Comparison of ENCODE assay signal across 20 cellular contexts in the genomic region with DNA sequence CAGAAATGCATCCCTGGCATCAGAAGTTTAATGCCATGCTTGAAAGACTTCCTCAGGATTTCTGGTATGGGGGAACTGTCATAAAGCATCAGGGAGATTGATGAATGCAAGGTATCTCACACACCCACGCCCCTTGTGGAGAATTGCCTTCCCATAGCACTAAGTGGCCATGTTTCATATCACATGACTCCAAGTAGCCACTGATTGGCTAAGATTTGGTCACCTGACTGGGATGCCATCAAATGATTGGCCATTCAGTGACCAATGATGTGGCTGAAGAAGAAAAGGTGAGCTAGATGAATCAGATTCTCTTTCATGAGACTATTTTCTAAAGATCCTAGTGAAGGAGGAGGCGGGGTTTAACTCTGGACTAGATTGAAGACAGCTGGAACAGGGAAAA. TPM values are rescaled to one million over a fixed set of nuclear protein-coding genes. Genes with fewer than 3 reads are reported as not detected.
DNase-seq lines count a peak whose midpoint lies in the region; ATAC-seq, FAIRE-seq and TF ChIP-seq lines count a peak whose summit lies in the region.
"Had no signal": no experiment of that assay in that cellular context is flagged by ENCODE, and none has a peak within 500 bp of the region (broad histone marks: within the 10 kb centered on the region; RNA-seq: fewer than 3 reads in every experiment).

No MANE protein-coding gene starts in this region.

- TF ChIP-seq EP300 in HepG2 (IDR thresholded peaks at IDR 0.05; ENCODE audit: low read depth in 2 of 2, low read length in 2 of 2) (no peak), HepG2 (CRISPR knock-in tag; IDR thresholded peaks at IDR 0.05; ENCODE audit: borderline replicate concordance) (no peak), stomach (IDR thresholded peaks at IDR 0.05) (no peak)

- H3K4me3 ChIP-seq in HepG2 (replicated peaks in 1 of 3; ENCODE audit: insufficient read depth in 1 of 3, low read depth in 2 of 3, low read length in 3 of 3) (no peak overlapping the region), right lobe of liver (no peak overlapping the region), testis (no peak overlapping the region), stomach (no peak overlapping the region)
- H3K4me3 ChIP-seq: lower lobe of right lung had no signal

- no peak for DNase-seq in HepG2 (ENCODE audit: low spot score)
- no peak for DNase-seq in right lobe of liver
- DNase-seq in SK-MEL-5 (ENCODE audit: low read depth, low spot score), result peak; percentile 31
- peak; percentile 59 for DNase-seq in testis
- no peak for DNase-seq in mesothelial cell of epicardium (ENCODE audit: low spot score in 2 of 2, unreplicated experiment in 2 of 2)
- DNase-seq in stomach, result no peak
- DNase-seq: activated CD4-positive, alpha-beta memory T cell treated with anti-CD3 and anti-CD28 coated beads, Interleukin-2, amount 10 ng/mL, durations not matched to agents 7 days and 5 days; activated effector memory CD4-positive, alpha-beta T cell treated with anti-CD3 and anti-CD28 coated beads, Interleukin-2, amount 50 U/mL, for 16 hours; DMS153; lower lobe of right lung; NCI-H1092 treated with DMSO at 0.1 percent for 48 hours; NCI-H446 treated with DMSO at 0.1 percent for 48 hours; stimulated activated CD4-positive, alpha-beta T cell treated with anti-CD3 and anti-CD28 coated beads, Interleukin-2, amount 100 ng/mL, for 48 hours had no signal

- no peak for TF ChIP-seq CTCF in HepG2 (CRISPR knock-in tag; IDR thresholded peaks at IDR 0.05)
- TF ChIP-seq CTCF in right lobe of liver (IDR thresholded peaks at IDR 0.05), result no peak
- no peak for TF ChIP-seq CTCF in testis (IDR thresholded peaks at IDR 0.05)
- no peak for TF ChIP-seq CTCF in mesothelial cell of epicardium (IDR thresholded peaks at IDR 0.05; ENCODE audit: unreplicated experiment)
- no peak for TF ChIP-seq CTCF in stomach (IDR thresholded peaks at IDR 0.05)

- BruUV-seq in HepG2 (replicated peaks; lab: Mats Ljungman, UMichigan), result no TSS peak

- 0% methylated on average over 1 of the region's 2 CpGs for WGBS in HepG2 (ENCODE audit: low lambda C conversion rate)
- WGBS in right lobe of liver (ENCODE audit: insufficient coverage, low coverage, low lambda C conversion rate, missing lambda C conversion rate), result 60% methylated on average over 2 of the region's 2 CpGs
- 65 to 81% methylated on average over 2 of the region's 2 CpGs for WGBS in testis, 2 donors
- WGBS in stomach, 5 donors, result 70 to 79% (median 73%) methylated on average over 2 of the region's 2 CpGs

- intact Hi-C loops in HepG2 (cut with micrococcal nuclease; ENCODE audit: unreplicated experiment), result no loop called here
- intact Hi-C loops in right lobe of liver (cut with DNase I), result no loop called here
- intact Hi-C loops in testis (cut with DNase I; ENCODE audit: low total_unique reads), result no loop called here
- intact Hi-C loops in stomach (cut with DNase I; ENCODE audit: low total_unique reads), result no loop called here

- no peak overlapping the region for H2AFZ ChIP-seq in HepG2 (ENCODE audit: low read length)

- TF ChIP-seq RAD21 in HepG2 (CRISPR knock-in tag; IDR thresholded peaks at IDR 0.05), result no peak

- H3K9me3 ChIP-seq in HepG2 (ENCODE audit: low read length), result no peaks in the 10 kb centered on the region
- H3K9me3 ChIP-seq in right lobe of liver, result no peaks in the 10 kb centered on the region
- no peaks in the 10 kb centered on the region for H3K9me3 ChIP-seq in testis
- H3K9me3 ChIP-seq in stomach, result no peaks in the 10 kb centered on the region
- H3K9me3 ChIP-seq: lower lobe of right lung had no signal

- H3K36me3 Mint-ChIP-seq in mesothelial cell of epicardium, result no peaks in the 10 kb centered on the region

- no peaks in the 10 kb centered on the region for H3K4me1 ChIP-seq in HepG2 (ENCODE audit: insufficient read depth, low read length)
- H3K4me1 ChIP-seq in right lobe of liver, result no peaks in the 10 kb centered on the region
- H3K4me1 ChIP-seq in testis, result no peaks in the 10 kb centered on the region
- no peaks in the 10 kb centered on the region for H3K4me1 ChIP-seq in stomach
- H3K4me1 ChIP-seq: lower lobe of right lung had no signal

- no peak overlapping the region for H3K4me2 ChIP-seq in HepG2 (ENCODE audit: low read depth, low read length)

- peaks cover 1 to 8% of the 10 kb centered on the region in 2 experiments; a peak in 1 of 5 replicates for H3K27me3 ChIP-seq in HepG2 (ENCODE audit: control insufficient read depth in 1 of 2, insufficient read depth in 2 of 2, low read length in 2 of 2)
- no peaks in the 10 kb centered on the region for H3K27me3 ChIP-seq in right lobe of liver
- no peaks in the 10 kb centered on the region for H3K27me3 ChIP-seq in testis
- peaks cover 0 to 31% (median 4%) of the 10 kb centered on the region in 3 donors for H3K27me3 ChIP-seq in stomach

- no peaks in the 10 kb centered on the region for H3K79me2 ChIP-seq in HepG2 (ENCODE audit: insufficient read depth, low read length)

- no peak overlapping the region for H3K9ac ChIP-seq in HepG2 (ENCODE audit: insufficient read depth, low read depth, low read length)

- H3K27ac ChIP-seq in HepG2 (ENCODE audit: extremely low read length, insufficient read depth, low read length) (no peak overlapping the region), right lobe of liver (no peak overlapping the region), testis (no peak overlapping the region), stomach (no peak overlapping the region)
- H3K27ac ChIP-seq: lower lobe of right lung, RWPE1 had no signal

- H3K27ac Mint-ChIP-seq in mesothelial cell of epicardium, result no peak overlapping the region
- H3K27ac Mint-ChIP-seq: activated CD4-positive, alpha-beta memory T cell treated with anti-CD3 and anti-CD28 coated beads, Interleukin-2, amount 10 ng/mL, durations not matched to agents 7 days and 5 days had no signal

- H3K27me3 Mint-ChIP-seq in mesothelial cell of epicardium (ENCODE audit: low read depth), result peaks cover 53% of the 10 kb centered on the region

- no peaks in the 10 kb centered on the region for H3K4me1 Mint-ChIP-seq in mesothelial cell of epicardium
- H3K4me1 Mint-ChIP-seq: activated CD4-positive, alpha-beta memory T cell treated with anti-CD3 and anti-CD28 coated beads, Interleukin-2, amount 10 ng/mL, durations not matched to agents 7 days and 5 days had no signal

- in situ Hi-C loops in HepG2 (cut with HindIII; ENCODE audit: extremely low pct_ligation_motif_present, low pct_unique_long_range_greater_than_20kb) (no loop called here), SK-MEL-5 (cut with HindIII; ENCODE audit: low pct_unique_long_range_greater_than_20kb, low sequenced_read_pairs) (no loop called here)

- no peaks in the 10 kb centered on the region for H3K9me3 Mint-ChIP-seq in mesothelial cell of epicardium

- no peak for FAIRE-seq in HepG2 (lab: Jason Lieb, UNC)

- H3K4me3 Mint-ChIP-seq in mesothelial cell of epicardium, result no peak overlapping the region
- H3K4me3 Mint-ChIP-seq: activated CD4-positive, alpha-beta memory T cell treated with anti-CD3 and anti-CD28 coated beads, Interleukin-2, amount 10 ng/mL, durations not matched to agents 7 days and 5 days had no signal

- no peaks in the 10 kb centered on the region for H4K20me1 ChIP-seq in HepG2 (ENCODE audit: insufficient read depth, low read length)

- no peak for TF ChIP-seq POLR2A in HepG2 (IDR thresholded peaks at IDR 0.05; ENCODE audit: insufficient read depth in 1 of 2, low read depth in 2 of 2, low read length in 2 of 2)
- no peak for TF ChIP-seq POLR2A in right lobe of liver (IDR thresholded peaks at IDR 0.05)
- TF ChIP-seq POLR2A in testis (IDR thresholded peaks at IDR 0.05), result no peak
- no peak for TF ChIP-seq POLR2A in stomach (IDR thresholded peaks at IDR 0.05)

- ATAC-seq in HepG2, result no peak
- no peak for ATAC-seq in right lobe of liver
- ATAC-seq: lower lobe of right lung had no signal

- H3K36me3 ChIP-seq in HepG2 (replicated peaks in 1 of 2; ENCODE audit: control insufficient read depth in 1 of 2, insufficient read depth in 2 of 2, low read length in 2 of 2) (no peaks in the 10 kb centered on the region), right lobe of liver (no peaks in the 10 kb centered on the region), testis (ENCODE audit: low read depth, missing control alignments) (no peaks in the 10 kb centered on the region), stomach (no peaks in the 10 kb centered on the region)
- H3K36me3 ChIP-seq: lower lobe of right lung had no signal

- CTCF ChIA-PET in HepG2 (lab: Yijun Ruan, JAX; ENCODE audit: low intra/inter-chr PET ratio, low total read pairs), result no interaction called here

- POLR2A ChIA-PET in HepG2 (lab: Yijun Ruan, JAX), result no interaction called here

RNA-seq across cellular contexts. Expression of gene KLK8, which starts 7.3 kb away (rescaled TPM):
- not detected in 2 replicates for total RNA-seq in HepG2 (2016; rRNA removed; fragmentation: Illumina TruSeq; extraction: Trizol)
- not detected in 2 replicates for total RNA-seq in HepG2 (2016; cell fraction: cytosol; rRNA removed; fragmentation: Illumina TruSeq; extraction: Trizol; ENCODE audit: low read depth)
- total RNA-seq in HepG2 (2016; cell fraction: insoluble cytoplasmic fraction; rRNA removed; fragmentation: Illumina TruSeq; extraction: Trizol), result not detected in 2 replicates
- total RNA-seq in HepG2 (2016; cell fraction: membrane; rRNA removed; fragmentation: Illumina TruSeq; extraction: Trizol), result not detected in 2 replicates
- total RNA-seq in HepG2 (2016; cell fraction: nucleus; rRNA removed; fragmentation: Illumina TruSeq; extraction: Trizol), result not detected in 2 replicates
- polyA plus RNA-seq in HepG2 (2011; rRNA removed), result not detected in 2 replicates
- polyA plus RNA-seq in HepG2 (2011; cell fraction: cytosol; rRNA removed), result not detected in 2 replicates
- polyA plus RNA-seq in HepG2 (2011; cell fraction: nucleus; rRNA removed), result not detected in 2 replicates
- not detected in 2 replicates for polyA plus RNA-seq in HepG2 (2012)
- not detected in 2 replicates for polyA plus RNA-seq in HepG2 (2016; cell fraction: cytosol; fragmentation: Illumina TruSeq; extraction: Trizol; ENCODE audit: low read depth)
- polyA plus RNA-seq in HepG2 (2016; cell fraction: insoluble cytoplasmic fraction; fragmentation: Illumina TruSeq; extraction: Trizol; ENCODE audit: low read depth), result not detected in 2 replicates
- polyA plus RNA-seq in HepG2 (2016; cell fraction: membrane; fragmentation: Illumina TruSeq; extraction: Trizol; ENCODE audit: low read depth), result not detected in 2 replicates
- not detected in 2 replicates for polyA plus RNA-seq in HepG2 (2016; cell fraction: nucleus; fragmentation: Illumina TruSeq; extraction: Trizol; ENCODE audit: insufficient read depth, low read depth)
- polyA minus RNA-seq in HepG2 (2011; rRNA and poly(A)+ RNA removed; ENCODE audit: low replicate concordance), result not detected in 2 replicates
- polyA minus RNA-seq in HepG2 (2011; cell fraction: cytosol; rRNA and poly(A)+ RNA removed), result not detected in 2 replicates
- polyA minus RNA-seq in HepG2 (2011; cell fraction: nucleus; rRNA and poly(A)+ RNA removed), result not detected in 2 replicates
- not detected for total RNA-seq in right lobe of liver
- 0.96 TPM in 1 of 2 replicates, not detected in the other for total RNA-seq in SK-MEL-5 (2014; rRNA removed; shearing (Covaris generic))
- polyA plus RNA-seq in SK-MEL-5 (2015; cell fraction: cytosol; rRNA removed), result not detected in 2 replicates
- polyA plus RNA-seq in SK-MEL-5 (2015; cell fraction: nucleus; rRNA removed), result 0.43 TPM in 1 of 2 replicates, not detected in the other
- total RNA-seq in testis, result 1 to 10 TPM; 2.7 to 2.9 TPM
- polyA plus RNA-seq in testis (ENCODE audit: insufficient read depth, low read depth, low replicate concordance), result 4.9 TPM
- total RNA-seq in mesothelial cell of epicardium, result 5.4 to 8.6 TPM (median 6.9 TPM) in 3 replicates
- not detected for total RNA-seq in stomach
- 100 to 1,000 TPM in 1 of 3 donors, not detected in 2; 116 TPM for polyA plus RNA-seq in stomach
- total RNA-seq: activated CD4-positive, alpha-beta memory T cell treated with anti-CD3 and anti-CD28 coated beads, Interleukin-2, amount 10 ng/mL, durations not matched to agents 7 days and 5 days; aorta; dermis microvascular lymphatic vessel endothelial cell; fibroblast of lung; lower lobe of right lung; T-helper 2 cell treated with Interferon-gamma antibody and Interleukin-4, amounts not matched to agents 100 ng/mL and 5 ng/mL, for 36 hours; ureter had no signal
- polyA plus RNA-seq: aorta, fibroblast of lung, neural cell had no signal

RNA-seq across cellular contexts. Expression of gene KLK7, which starts 10.4 kb away (rescaled TPM):
- total RNA-seq in HepG2 (2016; rRNA removed; fragmentation: Illumina TruSeq; extraction: Trizol), result not detected in 2 replicates
- total RNA-seq in HepG2 (2016; cell fraction: cytosol; rRNA removed; fragmentation: Illumina TruSeq; extraction: Trizol; ENCODE audit: low read depth), result not detected in 2 replicates
- total RNA-seq in HepG2 (2016; cell fraction: insoluble cytoplasmic fraction; rRNA removed; fragmentation: Illumina TruSeq; extraction: Trizol), result not detected in 2 replicates
- total RNA-seq in HepG2 (2016; cell fraction: membrane; rRNA removed; fragmentation: Illumina TruSeq; extraction: Trizol), result not detected in 2 replicates
- not detected in 2 replicates for total RNA-seq in HepG2 (2016; cell fraction: nucleus; rRNA removed; fragmentation: Illumina TruSeq; extraction: Trizol)
- not detected in 2 replicates for polyA plus RNA-seq in HepG2 (2011; rRNA removed)
- polyA plus RNA-seq in HepG2 (2011; cell fraction: cytosol; rRNA removed), result not detected in 2 replicates
- polyA plus RNA-seq in HepG2 (2011; cell fraction: nucleus; rRNA removed), result not detected in 2 replicates
- not detected in 2 replicates for polyA plus RNA-seq in HepG2 (2012)
- not detected in 2 replicates for polyA plus RNA-seq in HepG2 (2016; cell fraction: cytosol; fragmentation: Illumina TruSeq; extraction: Trizol; ENCODE audit: low read depth)
- not detected in 2 replicates for polyA plus RNA-seq in HepG2 (2016; cell fraction: insoluble cytoplasmic fraction; fragmentation: Illumina TruSeq; extraction: Trizol; ENCODE audit: low read depth)
- not detected in 2 replicates for polyA plus RNA-seq in HepG2 (2016; cell fraction: membrane; fragmentation: Illumina TruSeq; extraction: Trizol; ENCODE audit: low read depth)
- polyA plus RNA-seq in HepG2 (2016; cell fraction: nucleus; fragmentation: Illumina TruSeq; extraction: Trizol; ENCODE audit: insufficient read depth, low read depth), result not detected in 2 replicates
- 0.28 TPM in 1 of 2 replicates, not detected in the other for polyA minus RNA-seq in HepG2 (2011; rRNA and poly(A)+ RNA removed; ENCODE audit: low replicate concordance)
- not detected in 2 replicates for polyA minus RNA-seq in HepG2 (2011; cell fraction: cytosol; rRNA and poly(A)+ RNA removed)
- not detected in 2 replicates for polyA minus RNA-seq in HepG2 (2011; cell fraction: nucleus; rRNA and poly(A)+ RNA removed)
- not detected for total RNA-seq in right lobe of liver
- not detected in 2 replicates for total RNA-seq in SK-MEL-5 (2014; rRNA removed; shearing (Covaris generic))
- not detected in 2 replicates for polyA plus RNA-seq in SK-MEL-5 (2015; cell fraction: cytosol; rRNA removed)
- polyA plus RNA-seq in SK-MEL-5 (2015; cell fraction: nucleus; rRNA removed), result not detected in 2 replicates
- total RNA-seq in testis, result under 1 TPM; 0.71 to 0.93 TPM
- 0.45 TPM for polyA plus RNA-seq in testis (ENCODE audit: insufficient read depth, low read depth, low replicate concordance)
- total RNA-seq in mesothelial cell of epicardium, result 0.52 to 1.3 TPM (median 0.97 TPM) in 3 replicates
- not detected for total RNA-seq in stomach
- 1 to 10 TPM in 1 of 3 donors, not detected in 2; 7.8 TPM for polyA plus RNA-seq in stomach
- total RNA-seq: activated CD4-positive, alpha-beta memory T cell treated with anti-CD3 and anti-CD28 coated beads, Interleukin-2, amount 10 ng/mL, durations not matched to agents 7 days and 5 days; aorta; dermis microvascular lymphatic vessel endothelial cell; fibroblast of lung; lower lobe of right lung; T-helper 2 cell treated with Interferon-gamma antibody and Interleukin-4, amounts not matched to agents 100 ng/mL and 5 ng/mL, for 36 hours; ureter had no signal
- polyA plus RNA-seq: aorta, fibroblast of lung, neural cell had no signal

RNA-seq across cellular contexts. Expression of gene KLK6, which starts 24.7 kb away (rescaled TPM):
- total RNA-seq in HepG2 (2016; rRNA removed; fragmentation: Illumina TruSeq; extraction: Trizol) (0.15 TPM in 1 of 2 replicates, not detected in the other), right lobe of liver (not detected), testis (under 1 TPM; 0.37 to 0.71 TPM), mesothelial cell of epicardium (14.6 to 15.4 TPM (median 15.4 TPM) in 3 replicates), stomach (not detected)
- total RNA-seq in HepG2 (2016; cell fraction: cytosol; rRNA removed; fragmentation: Illumina TruSeq; extraction: Trizol; ENCODE audit: low read depth), result not detected in 2 replicates
- total RNA-seq in HepG2 (2016; cell fraction: insoluble cytoplasmic fraction; rRNA removed; fragmentation: Illumina TruSeq; extraction: Trizol), result 0.13 TPM in 1 of 2 replicates, not detected in the other
- total RNA-seq in HepG2 (2016; cell fraction: membrane; rRNA removed; fragmentation: Illumina TruSeq; extraction: Trizol), result 0.14 TPM in 1 of 2 replicates, not detected in the other
- total RNA-seq in HepG2 (2016; cell fraction: nucleus; rRNA removed; fragmentation: Illumina TruSeq; extraction: Trizol), result not detected in 2 replicates
- polyA plus RNA-seq in HepG2 (2011; rRNA removed) (1.6 and 1.8 TPM in 2 replicates), testis (ENCODE audit: insufficient read depth, low read depth, low replicate concordance) (0.63 TPM), stomach (1 to 10 TPM in 1 of 3 donors, not detected in 2; 4.5 TPM)
- 1.3 and 1.4 TPM in 2 replicates for polyA plus RNA-seq in HepG2 (2011; cell fraction: cytosol; rRNA removed)
- polyA plus RNA-seq in HepG2 (2011; cell fraction: nucleus; rRNA removed), result 0.21 and 0.57 TPM in 2 replicates
- polyA plus RNA-seq in HepG2 (2012), result 0.13 and 0.44 TPM in 2 replicates
- 0.14 TPM in 1 of 2 replicates, not detected in the other for polyA plus RNA-seq in HepG2 (2016; cell fraction: cytosol; fragmentation: Illumina TruSeq; extraction: Trizol; ENCODE audit: low read depth)
- polyA plus RNA-seq in HepG2 (2016; cell fraction: insoluble cytoplasmic fraction; fragmentation: Illumina TruSeq; extraction: Trizol; ENCODE audit: low read depth), result 0.39 TPM in 1 of 2 replicates, not detected in the other
- 0.16 TPM in 1 of 2 replicates, not detected in the other for polyA plus RNA-seq in HepG2 (2016; cell fraction: membrane; fragmentation: Illumina TruSeq; extraction: Trizol; ENCODE audit: low read depth)
- 0.36 and 0.41 TPM in 2 replicates for polyA plus RNA-seq in HepG2 (2016; cell fraction: nucleus; fragmentation: Illumina TruSeq; extraction: Trizol; ENCODE audit: insufficient read depth, low read depth)
- polyA minus RNA-seq in HepG2 (2011; rRNA and poly(A)+ RNA removed; ENCODE audit: low replicate concordance), result 1.2 TPM in 1 of 2 replicates, not detected in the other
- 0.69 TPM in 1 of 2 replicates, not detected in the other for polyA minus RNA-seq in HepG2 (2011; cell fraction: cytosol; rRNA and poly(A)+ RNA removed)
- polyA minus RNA-seq in HepG2 (2011; cell fraction: nucleus; rRNA and poly(A)+ RNA removed), result not detected in 2 replicates
- not detected in 2 replicates for total RNA-seq in SK-MEL-5 (2014; rRNA removed; shearing (Covaris generic))
- not detected in 2 replicates for polyA plus RNA-seq in SK-MEL-5 (2015; cell fraction: cytosol; rRNA removed)
- 0.42 TPM in 1 of 2 replicates, not detected in the other for polyA plus RNA-seq in SK-MEL-5 (2015; cell fraction: nucleus; rRNA removed)
- total RNA-seq: activated CD4-positive, alpha-beta memory T cell treated with anti-CD3 and anti-CD28 coated beads, Interleukin-2, amount 10 ng/mL, durations not matched to agents 7 days and 5 days; aorta; dermis microvascular lymphatic vessel endothelial cell; fibroblast of lung; lower lobe of right lung; T-helper 2 cell treated with Interferon-gamma antibody and Interleukin-4, amounts not matched to agents 100 ng/mL and 5 ng/mL, for 36 hours; ureter had no signal
- polyA plus RNA-seq: fibroblast of lung, neural cell had no signal

RNA-seq across cellular contexts. Expression of gene KLK10, which starts 25.4 kb away (rescaled TPM):
- total RNA-seq in HepG2 (2016; rRNA removed; fragmentation: Illumina TruSeq; extraction: Trizol) (not detected in 2 replicates), right lobe of liver (under 1 TPM in 2 of 6 experiments, not detected in 4; 0.13 to 0.43 TPM), testis (10 to 100 TPM in 1 of 2 donors, 1 to 10 TPM in 1; 9.2 to 15.7 TPM), mesothelial cell of epicardium (1.4 to 2.2 TPM (median 2.1 TPM) in 3 replicates), stomach (1 to 10 TPM in 1 of 5 donors, not detected in 4; 1.3 TPM)
- total RNA-seq in HepG2 (2016; cell fraction: cytosol; rRNA removed; fragmentation: Illumina TruSeq; extraction: Trizol; ENCODE audit: low read depth), result not detected in 2 replicates
- not detected in 2 replicates for total RNA-seq in HepG2 (2016; cell fraction: insoluble cytoplasmic fraction; rRNA removed; fragmentation: Illumina TruSeq; extraction: Trizol)
- total RNA-seq in HepG2 (2016; cell fraction: membrane; rRNA removed; fragmentation: Illumina TruSeq; extraction: Trizol), result not detected in 2 replicates
- total RNA-seq in HepG2 (2016; cell fraction: nucleus; rRNA removed; fragmentation: Illumina TruSeq; extraction: Trizol), result not detected in 2 replicates
- polyA plus RNA-seq in HepG2 (2011; rRNA removed) (not detected in 2 replicates), testis (ENCODE audit: insufficient read depth, low read depth, low replicate concordance) (15.6 TPM), stomach (10 to 100 TPM in 1 of 3 donors, 1 to 10 TPM in 2; 2.1 to 62.7 (median 3.8) TPM)
- polyA plus RNA-seq in HepG2 (2011; cell fraction: cytosol; rRNA removed), result not detected in 2 replicates
- not detected in 2 replicates for polyA plus RNA-seq in HepG2 (2011; cell fraction: nucleus; rRNA removed)
- polyA plus RNA-seq in HepG2 (2012), result not detected in 2 replicates
- not detected in 2 replicates for polyA plus RNA-seq in HepG2 (2016; cell fraction: cytosol; fragmentation: Illumina TruSeq; extraction: Trizol; ENCODE audit: low read depth)
- not detected in 2 replicates for polyA plus RNA-seq in HepG2 (2016; cell fraction: insoluble cytoplasmic fraction; fragmentation: Illumina TruSeq; extraction: Trizol; ENCODE audit: low read depth)
- not detected in 2 replicates for polyA plus RNA-seq in HepG2 (2016; cell fraction: membrane; fragmentation: Illumina TruSeq; extraction: Trizol; ENCODE audit: low read depth)
- polyA plus RNA-seq in HepG2 (2016; cell fraction: nucleus; fragmentation: Illumina TruSeq; extraction: Trizol; ENCODE audit: insufficient read depth, low read depth), result not detected in 2 replicates
- polyA minus RNA-seq in HepG2 (2011; rRNA and poly(A)+ RNA removed; ENCODE audit: low replicate concordance), result not detected in 2 replicates
- not detected in 2 replicates for polyA minus RNA-seq in HepG2 (2011; cell fraction: cytosol; rRNA and poly(A)+ RNA removed)
- polyA minus RNA-seq in HepG2 (2011; cell fraction: nucleus; rRNA and poly(A)+ RNA removed), result not detected in 2 replicates
- not detected in 2 replicates for total RNA-seq in SK-MEL-5 (2014; rRNA removed; shearing (Covaris generic))
- polyA plus RNA-seq in SK-MEL-5 (2015; cell fraction: cytosol; rRNA removed), result 0.05 TPM in 1 of 2 replicates, not detected in the other
- 0.28 and 1.4 TPM in 2 replicates for polyA plus RNA-seq in SK-MEL-5 (2015; cell fraction: nucleus; rRNA removed)
- total RNA-seq: activated CD4-positive, alpha-beta memory T cell treated with anti-CD3 and anti-CD28 coated beads, Interleukin-2, amount 10 ng/mL, durations not matched to agents 7 days and 5 days; aorta; fibroblast of lung; T-helper 2 cell treated with Interferon-gamma antibody and Interleukin-4, amounts not matched to agents 100 ng/mL and 5 ng/mL, for 36 hours had no signal

RNA-seq across cellular contexts. Expression of gene KLK11, which starts 32.3 kb away (rescaled TPM):
- not detected in 2 replicates for total RNA-seq in HepG2 (2016; rRNA removed; fragmentation: Illumina TruSeq; extraction: Trizol)
- not detected in 2 replicates for total RNA-seq in HepG2 (2016; cell fraction: cytosol; rRNA removed; fragmentation: Illumina TruSeq; extraction: Trizol; ENCODE audit: low read depth)
- not detected in 2 replicates for total RNA-seq in HepG2 (2016; cell fraction: insoluble cytoplasmic fraction; rRNA removed; fragmentation: Illumina TruSeq; extraction: Trizol)
- not detected in 2 replicates for total RNA-seq in HepG2 (2016; cell fraction: membrane; rRNA removed; fragmentation: Illumina TruSeq; extraction: Trizol)
- not detected in 2 replicates for total RNA-seq in HepG2 (2016; cell fraction: nucleus; rRNA removed; fragmentation: Illumina TruSeq; extraction: Trizol)
- not detected in 2 replicates for polyA plus RNA-seq in HepG2 (2011; rRNA removed)
- polyA plus RNA-seq in HepG2 (2011; cell fraction: cytosol; rRNA removed), result not detected in 2 replicates
- not detected in 2 replicates for polyA plus RNA-seq in HepG2 (2011; cell fraction: nucleus; rRNA removed)
- polyA plus RNA-seq in HepG2 (2012), result not detected in 2 replicates
- polyA plus RNA-seq in HepG2 (2016; cell fraction: cytosol; fragmentation: Illumina TruSeq; extraction: Trizol; ENCODE audit: low read depth), result not detected in 2 replicates
- polyA plus RNA-seq in HepG2 (2016; cell fraction: insoluble cytoplasmic fraction; fragmentation: Illumina TruSeq; extraction: Trizol; ENCODE audit: low read depth), result not detected in 2 replicates
- not detected in 2 replicates for polyA plus RNA-seq in HepG2 (2016; cell fraction: membrane; fragmentation: Illumina TruSeq; extraction: Trizol; ENCODE audit: low read depth)
- polyA plus RNA-seq in HepG2 (2016; cell fraction: nucleus; fragmentation: Illumina TruSeq; extraction: Trizol; ENCODE audit: insufficient read depth, low read depth), result not detected in 2 replicates
- polyA minus RNA-seq in HepG2 (2011; rRNA and poly(A)+ RNA removed; ENCODE audit: low replicate concordance), result not detected in 2 replicates
- polyA minus RNA-seq in HepG2 (2011; cell fraction: cytosol; rRNA and poly(A)+ RNA removed), result not detected in 2 replicates
- not detected in 2 replicates for polyA minus RNA-seq in HepG2 (2011; cell fraction: nucleus; rRNA and poly(A)+ RNA removed)
- total RNA-seq in right lobe of liver, result not detected
- total RNA-seq in SK-MEL-5 (2014; rRNA removed; shearing (Covaris generic)), result not detected in 2 replicates
- polyA plus RNA-seq in SK-MEL-5 (2015; cell fraction: cytosol; rRNA removed), result not detected in 2 replicates
- not detected in 2 replicates for polyA plus RNA-seq in SK-MEL-5 (2015; cell fraction: nucleus; rRNA removed)
- 10 to 100 TPM; 16.8 to 46.3 TPM for total RNA-seq in testis
- 41.1 TPM for polyA plus RNA-seq in testis (ENCODE audit: insufficient read depth, low read depth, low replicate concordance)
- not detected in 3 replicates for total RNA-seq in mesothelial cell of epicardium
- total RNA-seq in stomach, result 100 to 1,000 TPM in 1 of 5 donors, 10 to 100 TPM in 2, 1 to 10 TPM in 1, not detected in 1; 1.8 to 128 (median 26.0) TPM
- polyA plus RNA-seq in stomach, result 100 to 1,000 TPM in 1 of 3 donors, 10 to 100 TPM in 2; 34.1 to 152 (median 71.8) TPM
- total RNA-seq: activated CD4-positive, alpha-beta memory T cell treated with anti-CD3 and anti-CD28 coated beads, Interleukin-2, amount 10 ng/mL, durations not matched to agents 7 days and 5 days; aorta; dermis microvascular lymphatic vessel endothelial cell; fibroblast of lung; T-helper 2 cell treated with Interferon-gamma antibody and Interleukin-4, amounts not matched to agents 100 ng/mL and 5 ng/mL, for 36 hours had no signal
- polyA plus RNA-seq: fibroblast of lung, neural cell had no signal

Comparison
In these comparisons a context has a peak if more than half of its experiments do, and no peak if none do; other contexts are left out.
1. DNase-seq: peak in SK-MEL-5 (single experiment) and testis (single experiment); none in HepG2 (single experiment), right lobe of liver (0 of 3), mesothelial cell of epicardium (0 of 2) and stomach (single experiment).